25 cellular contexts compared by ENCODE assay signal in genomic region chr2:160742679-160743078, GRCh38.
DNase-seq lines count a peak whose midpoint lies in the region; ATAC-seq and TF ChIP-seq lines count a peak whose summit lies in the region.
"Had no signal": no experiment of that assay in that cellular context is flagged by ENCODE, and none has a peak within 500 bp of the region (broad histone marks: within the 10 kb centered on the region; RNA-seq: fewer than 3 reads in every experiment).

No MANE protein-coding gene starts in this region.

- DNase-seq in AG20443 (ENCODE audit: low spot score) (peak; percentile 42), IMR-90 (no peak), adrenal gland (peak in 4 of 7 donors; percentile 8 to 47 (median 24)), iris pigment epithelial cell (ENCODE audit: low read depth) (peak; percentile 34), nucleus accumbens (lab: John Stamatoyannopoulos, UW) (no peak), LoVo (ENCODE audit: low spot score) (no peak)
- DNase-seq: activated naive CD4-positive, alpha-beta T cell treated with anti-CD3 and anti-CD28 coated beads, Interleukin-2, amount 10 ng/mL, durations not matched to agents 7 days and 5 days; aorta; CD4-positive, CD25-positive, alpha-beta regulatory T cell; heart left ventricle; KBM-7; left colon; NCI-H1048; NCI-H187; NCI-H524 treated with DMSO at 0.1 percent for 48 hours; ovary; RPMI8226; spleen; stimulated activated CD4-positive, alpha-beta T cell treated with anti-CD3 and anti-CD28 coated beads, Interleukin-2, amount 100 ng/mL, for 48 hours; stimulated activated naive CD4-positive, alpha-beta T cell; T-helper 2 cell had no signal

- H3K4me3 ChIP-seq in IMR-90 (ENCODE audit: insufficient read depth, low read depth, low read length) (no peak overlapping the region), adrenal gland (no peak overlapping the region)
- H3K4me3 ChIP-seq: heart left ventricle, ovary, right atrium auricular region, spleen had no signal

- no peak overlapping the region for H2BK120ac ChIP-seq in IMR-90 (ENCODE audit: low read depth, low read length)

- CTCF ChIA-PET in IMR-90 (lab: Yijun Ruan, JAX): no interaction called here

- H4K5ac ChIP-seq in IMR-90 (ENCODE audit: low read depth, low read length): no peak overlapping the region

- intact Hi-C loops in IMR-90 (cut with micrococcal nuclease): loop anchor here (10.0 kb wide), 1 partner anchor 248 kb away; the partner anchor contains the start of gene RBMS1
- intact Hi-C loops in adrenal gland (cut with DNase I): no loop called here

- BruUV-seq in IMR-90 (replicated peaks; lab: Mats Ljungman, UMichigan): no TSS peak

- H3K56ac ChIP-seq in IMR-90 (ENCODE audit: extremely low read depth, insufficient read depth, low read length): no peak overlapping the region

- in situ Hi-C loops in IMR-90 (cut with MboI; ENCODE audit: low sequenced_read_pairs): no loop called here

- 0 out of 2 replicates have a peak overlapping the region, but pooled peaks have one; percentile 62 for H4K91ac ChIP-seq in IMR-90 (ENCODE audit: insufficient read depth, low read depth, low read length)

- TF ChIP-seq CTCF in IMR-90 (conservative IDR thresholded peaks at IDR 0.05; ENCODE audit: low read depth, low read length): no peak
- TF ChIP-seq CTCF in adrenal gland (IDR thresholded peaks at IDR 0.05): no peak

- H3K9me3 ChIP-seq in IMR-90 (ENCODE audit: control insufficient read depth, insufficient read depth, low read length) (no peaks in the 10 kb centered on the region), adrenal gland (replicated peaks in 1 of 3) (no peaks in the 10 kb centered on the region)
- H3K9me3 ChIP-seq: heart left ventricle, ovary, right atrium auricular region, spleen had no signal

- no peak for ATAC-seq in IMR-90 (ENCODE audit: low read depth)
- ATAC-seq in HG03135 (IDR thresholded peaks at IDR 0.05; ENCODE audit: unreplicated experiment): no peak
- no peak for ATAC-seq in esophagus mucosa
- ATAC-seq: left colon had no signal

- H2BK20ac ChIP-seq in IMR-90 (ENCODE audit: low read depth, low read length): peak overlapping the region; percentile 4; the same call in 1 of the 2 replicates

- no peaks in the 10 kb centered on the region for H3K9me1 ChIP-seq in IMR-90 (ENCODE audit: insufficient read depth, low read length)

- no peaks in the 10 kb centered on the region for H4K20me1 ChIP-seq in IMR-90 (ENCODE audit: insufficient read depth, low read length)

- WGBS in IMR-90 (ENCODE audit: extremely low coverage in 2 of 2, insufficient read length in 1 of 2), 2 experiments: no CpG with 5 or more reads among the region's 2 CpGs
- WGBS in adrenal gland, 4 donors: 67 to 88% (median 82%) methylated on average over 2 of the region's 2 CpGs

- H3K4me1 ChIP-seq in IMR-90 (ENCODE audit: control insufficient read depth, insufficient read depth, low read length): peaks cover 3% of the 10 kb centered on the region
- H3K4me1 ChIP-seq in adrenal gland (replicated peaks in 1 of 2): no peaks in the 10 kb centered on the region
- H3K4me1 ChIP-seq: spleen had no signal

- H2BK5ac ChIP-seq in IMR-90 (ENCODE audit: low read depth, low read length, poor library complexity, severe bottlenecking): no peak overlapping the region

- H3K14ac ChIP-seq in IMR-90 (replicated peaks; ENCODE audit: low read depth, low read length): no peak overlapping the region

- H3K9ac ChIP-seq in IMR-90 (ENCODE audit: low read depth, low read length): no peak overlapping the region

- H3K4ac ChIP-seq in IMR-90 (ENCODE audit: low read depth, low read length): 0 out of 2 replicates have a peak overlapping the region, but pooled peaks have one; percentile 33

- no peak overlapping the region for H3K23ac ChIP-seq in IMR-90 (ENCODE audit: low read depth, low read length)

- POLR2A ChIA-PET in IMR-90 (lab: Charles Lee; ENCODE audit: unreplicated experiment): no interaction called here

- H2AK9ac ChIP-seq in IMR-90 (replicated peaks; ENCODE audit: low read depth, low read length, poor library complexity): no peak overlapping the region

- no peak overlapping the region for H2AFZ ChIP-seq in IMR-90 (replicated peaks; ENCODE audit: low read length, poor library complexity)

- dilution Hi-C loops in IMR-90 (cut with HindIII; ENCODE audit: low sequenced_read_pairs, unreplicated experiment): no loop called here

- H2AK5ac ChIP-seq in IMR-90 (ENCODE audit: low read depth, low read length): 0 out of 2 replicates have a peak overlapping the region, but pooled peaks have one; percentile 15

- TF ChIP-seq POLR2A in IMR-90 (IDR thresholded peaks at IDR 0.05; ENCODE audit: low read depth, low read length) (no peak), adrenal gland (IDR thresholded peaks at IDR 0.05) (no peak)

- H2BK15ac ChIP-seq in IMR-90 (ENCODE audit: low read depth, low read length): 0 out of 3 replicates have a peak overlapping the region, but pooled peaks have one; percentile 51

- H3K27me3 ChIP-seq in IMR-90 (ENCODE audit: control insufficient read depth, insufficient read depth, low read length) (no peaks in the 10 kb centered on the region), adrenal gland (no peaks in the 10 kb centered on the region)
- H3K27me3 ChIP-seq: heart left ventricle, ovary, right atrium auricular region, spleen had no signal

- no peak for TF ChIP-seq RAD21 in IMR-90 (IDR thresholded peaks at IDR 0.05; ENCODE audit: low read length)

- H3K79me1 ChIP-seq in IMR-90 (ENCODE audit: low read depth in 1 of 2, low read length in 2 of 2): no peaks in the 10 kb centered on the region

- H3K18ac ChIP-seq in IMR-90 (ENCODE audit: low read depth, low read length): no peak overlapping the region; the same call in 1 of the 2 replicates

- H3K4me2 ChIP-seq in IMR-90 (ENCODE audit: low read depth, low read length): no peak overlapping the region

- H3K36me3 ChIP-seq in IMR-90 (ENCODE audit: control insufficient read depth, insufficient read depth, low read length) (no peaks in the 10 kb centered on the region), adrenal gland (replicated peaks in 1 of 2) (no peaks in the 10 kb centered on the region)
- H3K36me3 ChIP-seq: heart left ventricle, ovary, right atrium auricular region, spleen had no signal

- H3K27ac ChIP-seq in IMR-90 (ENCODE audit: insufficient read depth, low read length) (no peak overlapping the region), adrenal gland (no peak overlapping the region)
- H3K27ac ChIP-seq: heart left ventricle, ovary, right atrium auricular region, spleen, VCaP had no signal

- no peak overlapping the region for H4K8ac ChIP-seq in IMR-90 (ENCODE audit: low read depth in 2 of 2, low read length in 2 of 2)

TF ChIP-seq in IMR-90, 13 proteins besides CTCF, POLR2A, EP300 and RAD21:
- no peak for TF ChIP-seq MAZ (IDR thresholded peaks at IDR 0.05; ENCODE audit: borderline replicate concordance, low read depth, low read length)
- TF ChIP-seq MAFK (IDR thresholded peaks at IDR 0.05; ENCODE audit: low read depth, low read length): no peak
- no peak for TF ChIP-seq SMC3 (IDR thresholded peaks at IDR 0.05; ENCODE audit: low read depth, low read length)
- TF ChIP-seq, protein P1, sequence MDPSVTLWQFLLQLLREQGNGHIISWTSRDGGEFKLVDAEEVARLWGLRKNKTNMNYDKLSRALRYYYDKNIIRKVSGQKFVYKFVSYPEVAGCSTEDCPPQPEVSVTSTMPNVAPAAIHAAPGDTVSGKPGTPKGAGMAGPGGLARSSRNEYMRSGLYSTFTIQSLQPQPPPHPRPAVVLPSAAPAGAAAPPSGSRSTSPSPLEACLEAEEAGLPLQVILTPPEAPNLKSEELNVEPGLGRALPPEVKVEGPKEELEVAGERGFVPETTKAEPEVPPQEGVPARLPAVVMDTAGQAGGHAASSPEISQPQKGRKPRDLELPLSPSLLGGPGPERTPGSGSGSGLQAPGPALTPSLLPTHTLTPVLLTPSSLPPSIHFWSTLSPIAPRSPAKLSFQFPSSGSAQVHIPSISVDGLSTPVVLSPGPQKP (IDR thresholded peaks at IDR 0.05; ENCODE audit: borderline replicate concordance, low read depth, low read length): no peak
- no peak for TF ChIP-seq CHD1 (IDR thresholded peaks at IDR 0.05; ENCODE audit: low read depth, low read length)
- TF ChIP-seq RCOR1 (IDR thresholded peaks at IDR 0.05; ENCODE audit: insufficient replicate concordance, low read length): no peak
- no peak for TF ChIP-seq FOS (IDR thresholded peaks at IDR 0.05; ENCODE audit: low read depth, low read length)
- TF ChIP-seq RFX5 (IDR thresholded peaks at IDR 0.05; ENCODE audit: low read depth, low read length): no peak
- TF ChIP-seq USF2 (IDR thresholded peaks at IDR 0.05; ENCODE audit: low read depth, low read length): no peak; the same call in 1 of the 2 replicates
- no peak for TF ChIP-seq CEBPB (IDR thresholded peaks at IDR 0.05; ENCODE audit: low read depth, low read length)
- TF ChIP-seq NFE2L2 (IDR thresholded peaks at IDR 0.05; ENCODE audit: low read depth, low read length): no peak
- TF ChIP-seq MXI1 (IDR thresholded peaks at IDR 0.05; ENCODE audit: borderline replicate concordance, low read depth, low read length): no peak
- no peak for TF ChIP-seq BHLHE40 (IDR thresholded peaks at IDR 0.05; ENCODE audit: low read depth, low read length)

Comparison
In these comparisons a context has a peak if more than half of its experiments do, and no peak if none do; other contexts are left out.
1. DNase-seq: peak in AG20443 (single experiment), adrenal gland (4 of 7) and iris pigment epithelial cell (single experiment); none in IMR-90 (single experiment), nucleus accumbens (0 of 56) and LoVo (single experiment).